In genomic region chr11:12009617-12010321, GRCh38 we compare ENCODE assay signal across 10 cellular contexts. TPM values are rescaled to one million over a fixed set of nuclear protein-coding genes. Genes with fewer than 3 reads are reported as not detected.
DNase-seq lines count a peak whose midpoint lies in the region; ATAC-seq, FAIRE-seq and TF ChIP-seq lines count a peak whose summit lies in the region.
"Had no signal": no experiment of that assay in that cellular context is flagged by ENCODE, and none has a peak within 500 bp of the region (broad histone marks: within the 10 kb centered on the region; RNA-seq: fewer than 3 reads in every experiment).

No MANE protein-coding gene starts in this region.

- H3K4me3 ChIP-seq in bronchial epithelial cell (ENCODE audit: low read depth, low read length), result peak overlapping the region; percentile 7

- no peaks in the 10 kb centered on the region for H3K36me3 Mint-ChIP-seq in activated naive CD4-positive, alpha-beta T cell treated with anti-CD3 and anti-CD28 coated beads for 36 hours (ENCODE audit: low read depth)
- peaks cover 6% of the 10 kb centered on the region for H3K36me3 Mint-ChIP-seq in type B pancreatic cell

- peak overlapping the region; percentile 58 for H3K4me3 Mint-ChIP-seq in activated naive CD4-positive, alpha-beta T cell treated with anti-CD3 and anti-CD28 coated beads for 36 hours
- H3K4me3 Mint-ChIP-seq in type B pancreatic cell, result peak overlapping the region; percentile 92

- no peak for DNase-seq in activated naive CD4-positive, alpha-beta T cell treated with anti-CD3 and anti-CD28 coated beads for 36 hours
- no peak for DNase-seq in activated naive CD4-positive, alpha-beta T cell treated with anti-CD3 and anti-CD28 coated beads, Interleukin-2, amount 50 U/mL, for 16 hours
- DNase-seq in bronchial epithelial cell (ENCODE audit: low read depth), result no peak
- peak; percentile 23 for DNase-seq in kidney tubule cell (ENCODE audit: low spot score)
- no peak for DNase-seq in type B pancreatic cell (ENCODE audit: extremely low spot score, unreplicated experiment)
- DNase-seq in NOMO-1 treated with dmso at 0.1 percent for 144 hours (lab: John Stamatoyannopoulos, UW; ENCODE audit: unreplicated experiment), result no peak
- DNase-seq in putamen (ENCODE audit: low spot score), result no peak
- DNase-seq: DND-41, RPMI8226 had no signal

- FAIRE-seq in bronchial epithelial cell (lab: Jason Lieb, UNC), result no peak

- CTCF ChIA-PET in activated naive CD4-positive, alpha-beta T cell treated with anti-CD3 and anti-CD28 coated beads for 36 hours (lab: Charles Lee), result interaction anchor here (1.4 kb wide), 1 partner anchor 35 kb away, joined by 4 read pairs; no protein-coding TSS in a partner anchor

- no peaks in the 10 kb centered on the region for H3K27me3 ChIP-seq in bronchial epithelial cell (ENCODE audit: control insufficient read depth, insufficient read depth, low read length)

- no peak for ATAC-seq in GM18867 (IDR thresholded peaks at IDR 0.05; ENCODE audit: unreplicated experiment)

- TF ChIP-seq CTCF in bronchial epithelial cell (IDR thresholded peaks at IDR 0.05; ENCODE audit: insufficient read depth, low read length, severe bottlenecking) (no peak), type B pancreatic cell (conservative IDR thresholded peaks at IDR 0.05) (no peak)

- peaks cover 66% of the 10 kb centered on the region for H3K27me3 Mint-ChIP-seq in activated naive CD4-positive, alpha-beta T cell treated with anti-CD3 and anti-CD28 coated beads for 36 hours (ENCODE audit: low read depth)
- peaks cover 49% of the 10 kb centered on the region for H3K27me3 Mint-ChIP-seq in type B pancreatic cell

- no peaks in the 10 kb centered on the region for H3K9me3 Mint-ChIP-seq in activated naive CD4-positive, alpha-beta T cell treated with anti-CD3 and anti-CD28 coated beads for 36 hours
- no peaks in the 10 kb centered on the region for H3K9me3 Mint-ChIP-seq in type B pancreatic cell

- no peaks in the 10 kb centered on the region for H3K36me3 ChIP-seq in bronchial epithelial cell (ENCODE audit: control insufficient read depth, insufficient read depth, low read length)

- H3K4me1 Mint-ChIP-seq in activated naive CD4-positive, alpha-beta T cell treated with anti-CD3 and anti-CD28 coated beads for 36 hours (ENCODE audit: low read depth), result peaks cover 12% of the 10 kb centered on the region
- peaks cover 12% of the 10 kb centered on the region for H3K4me1 Mint-ChIP-seq in type B pancreatic cell (ENCODE audit: unreplicated experiment)

- no peak overlapping the region for H3K27ac Mint-ChIP-seq in activated naive CD4-positive, alpha-beta T cell treated with anti-CD3 and anti-CD28 coated beads for 36 hours
- peak overlapping the region; percentile 16 for H3K27ac Mint-ChIP-seq in type B pancreatic cell

- intact Hi-C loops in activated naive CD4-positive, alpha-beta T cell treated with anti-CD3 and anti-CD28 coated beads for 36 hours (cut with micrococcal nuclease), result no loop called here

RNA-seq across cellular contexts. Expression of gene DKK3, which starts 1.3 kb away (rescaled TPM):
- not detected for total RNA-seq in activated naive CD4-positive, alpha-beta T cell treated with anti-CD3 and anti-CD28 coated beads for 36 hours
- total RNA-seq in bronchial epithelial cell (72.4 and 134 TPM in 2 replicates), type B pancreatic cell (ENCODE audit: low replicate concordance) (9.9 and 36.3 TPM in 2 replicates)

Comparison
In these comparisons a context has a peak if more than half of its experiments do, and no peak if none do; other contexts are left out.
1. RNA of gene DKK3, which starts 1.3 kb away (total RNA-seq): 72.4 to 134 TPM in bronchial epithelial cell and 9.9 to 36.3 TPM in type B pancreatic cell; not detected in activated naive CD4-positive, alpha-beta T cell treated with anti-CD3 and anti-CD28 coated beads for 36 hours; every median in the first group is over 10 times any median in the second.